17 cellular contexts compared by ENCODE assay signal in genomic region chr21:43922949-43923348, GRCh38. TPM values are rescaled to one million over a fixed set of nuclear protein-coding genes. Genes with fewer than 3 reads are reported as not detected.
DNase-seq lines count a peak whose midpoint lies in the region; ATAC-seq lines count a peak whose summit lies in the region.
"Had no signal": no experiment of that assay in that cellular context is flagged by ENCODE, and none has a peak within 500 bp of the region (broad histone marks: within the 10 kb centered on the region; RNA-seq: fewer than 3 reads in every experiment).

No MANE protein-coding gene starts in this region.

- CTCF ChIA-PET in activated CD4-positive, alpha-beta T cell treated with anti-CD3 and anti-CD28 coated beads, Interleukin-2, amount 10 ng/mL, durations not matched to agents 7 days and 5 days (lab: Charles Lee): no interaction called here
- CTCF ChIA-PET in T-cell (lab: Charles Lee): no interaction called here

- H3K4me1 Mint-ChIP-seq in activated CD4-positive, alpha-beta T cell treated with anti-CD3 and anti-CD28 coated beads, Interleukin-2, amount 10 ng/mL, durations not matched to agents 7 days and 5 days: peaks cover 51% of the 10 kb centered on the region
- peaks cover 50 to 55% (median 53%) of the 10 kb centered on the region in 3 donors for H3K4me1 Mint-ChIP-seq in T-cell
- peaks cover 54% of the 10 kb centered on the region for H3K4me1 Mint-ChIP-seq in stimulated activated effector memory CD8-positive, alpha-beta T cell treated with anti-CD3 and anti-CD28 coated beads, Interleukin-12 subunit alpha, Interleukin-12 subunit beta, amount 100 ng/mL, for 72 hours

- no peak overlapping the region for H3K4me3 Mint-ChIP-seq in activated CD4-positive, alpha-beta T cell treated with anti-CD3 and anti-CD28 coated beads, Interleukin-2, amount 10 ng/mL, durations not matched to agents 7 days and 5 days
- no peak overlapping the region for H3K4me3 Mint-ChIP-seq in T-cell
- H3K4me3 Mint-ChIP-seq in stimulated activated effector memory CD8-positive, alpha-beta T cell treated with anti-CD3 and anti-CD28 coated beads, Interleukin-12 subunit alpha, Interleukin-12 subunit beta, amount 100 ng/mL, for 72 hours: no peak overlapping the region
- H3K4me3 Mint-ChIP-seq: H9, WTC11 had no signal

- H3K9me3 Mint-ChIP-seq in activated CD4-positive, alpha-beta T cell treated with anti-CD3 and anti-CD28 coated beads, Interleukin-2, amount 10 ng/mL, durations not matched to agents 7 days and 5 days: no peaks in the 10 kb centered on the region
- no peaks in the 10 kb centered on the region for H3K9me3 Mint-ChIP-seq in T-cell
- no peaks in the 10 kb centered on the region for H3K9me3 Mint-ChIP-seq in stimulated activated effector memory CD8-positive, alpha-beta T cell treated with anti-CD3 and anti-CD28 coated beads, Interleukin-12 subunit alpha, Interleukin-12 subunit beta, amount 100 ng/mL, for 72 hours
- H3K9me3 Mint-ChIP-seq: H9, WTC11 had no signal

- ATAC-seq in T-cell (replicated peaks in 1 of 4): no peak
- ATAC-seq in left cardiac atrium: peak; percentile 13 to 20
- no peak for ATAC-seq in stimulated activated effector memory CD8-positive, alpha-beta T cell treated with anti-CD3 and anti-CD28 coated beads, Interleukin-12 subunit alpha, Interleukin-12 subunit beta, amount 100 ng/mL, for 72 hours
- ATAC-seq: Panc1, upper lobe of right lung had no signal

- intact Hi-C loops in left cardiac atrium (cut with DNase I): loop anchor here in 1 of 2 donors (5.0 kb wide), 1 partner anchor 56 kb away; the partner anchor contains the start of gene AGPAT3

- peak overlapping the region; percentile 9 for H3K27ac Mint-ChIP-seq in activated CD4-positive, alpha-beta T cell treated with anti-CD3 and anti-CD28 coated beads, Interleukin-2, amount 10 ng/mL, durations not matched to agents 7 days and 5 days
- peak overlapping the region; percentile 61 to 64 for H3K27ac Mint-ChIP-seq in T-cell
- H3K27ac Mint-ChIP-seq in stimulated activated effector memory CD8-positive, alpha-beta T cell treated with anti-CD3 and anti-CD28 coated beads, Interleukin-12 subunit alpha, Interleukin-12 subunit beta, amount 100 ng/mL, for 72 hours: peak overlapping the region; percentile 95
- H3K27ac Mint-ChIP-seq: WTC11 had no signal

- H3K36me3 Mint-ChIP-seq in activated CD4-positive, alpha-beta T cell treated with anti-CD3 and anti-CD28 coated beads, Interleukin-2, amount 10 ng/mL, durations not matched to agents 7 days and 5 days (ENCODE audit: low read depth): peaks cover 6% of the 10 kb centered on the region
- H3K36me3 Mint-ChIP-seq in T-cell: peaks cover 8% of the 10 kb centered on the region
- H3K36me3 Mint-ChIP-seq in stimulated activated effector memory CD8-positive, alpha-beta T cell treated with anti-CD3 and anti-CD28 coated beads, Interleukin-12 subunit alpha, Interleukin-12 subunit beta, amount 100 ng/mL, for 72 hours: peaks cover 37% of the 10 kb centered on the region
- H3K36me3 Mint-ChIP-seq: WTC11 had no signal

- DNase-seq in activated CD4-positive, alpha-beta T cell treated with anti-CD3 and anti-CD28 coated beads, Interleukin-2, amount 10 ng/mL, durations not matched to agents 7 days and 5 days: no peak
- DNase-seq in activated CD4-positive, alpha-beta T cell treated with anti-CD3 and anti-CD28 coated beads, Interleukin-2, amount 50 U/mL, for 48 hours: no peak
- DNase-seq in T-cell (no peak), left cardiac atrium (no peak), NCI-H2171 (lab: John Stamatoyannopoulos, UW) (no peak)
- no peak for DNase-seq in stimulated activated effector memory CD8-positive, alpha-beta T cell treated with anti-CD3 and anti-CD28 coated beads, Interleukin-12 subunit alpha, Interleukin-12 subunit beta, amount 100 ng/mL, for 72 hours (ENCODE audit: low spot score in 2 of 2)
- DNase-seq in NK-92 treated with Interleukin-12 subunit alpha and Interleukin-12 subunit beta, amount 100 ng/mL, for 24 hours (lab: John Stamatoyannopoulos, UW): no peak
- DNase-seq in stimulated activated CD4-positive, alpha-beta T cell treated with anti-CD3 and anti-CD28 coated beads, Interleukin-2, amount 100 ng/mL, for 24 hours: no peak
- DNase-seq: H9; mesenchymal stem cell; NCI-H1694; NCI-H510A treated with DMSO at 0.1 percent for 48 hours; stimulated activated CD4-positive, alpha-beta T cell treated with anti-CD3 and anti-CD28 coated beads, Interleukin-1b, Interleukin-23, amount 100 ng/mL, for 48 hours; SW 1271; upper lobe of right lung had no signal

- POLR2A ChIA-PET in activated CD4-positive, alpha-beta T cell treated with anti-CD3 and anti-CD28 coated beads, Interleukin-2, amount 10 ng/mL, durations not matched to agents 7 days and 5 days (lab: Charles Lee): no interaction called here
- POLR2A ChIA-PET in T-cell (lab: Charles Lee): no interaction called here

- no peaks in the 10 kb centered on the region for H3K27me3 Mint-ChIP-seq in activated CD4-positive, alpha-beta T cell treated with anti-CD3 and anti-CD28 coated beads, Interleukin-2, amount 10 ng/mL, durations not matched to agents 7 days and 5 days
- H3K27me3 Mint-ChIP-seq in T-cell: no peaks in the 10 kb centered on the region

RNA-seq across cellular contexts. Expression of gene AGPAT3, which starts 57.9 kb away (rescaled TPM):
- 10 to 100 TPM; 80.3 to 93.1 TPM for total RNA-seq in activated CD4-positive, alpha-beta T cell treated with anti-CD3 and anti-CD28 coated beads, Interleukin-2, amount 10 ng/mL, durations not matched to agents 7 days and 5 days
- total RNA-seq in T-cell (10 to 100 TPM; 48.4 to 77.2 (median 65.1) TPM), left cardiac atrium (10 to 100 TPM; 65.1 to 69.4 TPM)

Comparison
In these comparisons a context has a peak if more than half of its experiments do, and no peak if none do; other contexts are left out.
1. H3K27ac Mint-ChIP-seq: peak in every context shown above with its lines; median percentile 95 in stimulated activated effector memory CD8-positive, alpha-beta T cell treated with anti-CD3 and anti-CD28 coated beads, Interleukin-12 subunit alpha, Interleukin-12 subunit beta, amount 100 ng/mL, for 72 hours; 62 in T-cell; 9 in activated CD4-positive, alpha-beta T cell treated with anti-CD3 and anti-CD28 coated beads, Interleukin-2, amount 10 ng/mL, durations not matched to agents 7 days and 5 days.
2. ATAC-seq: peak in left cardiac atrium (2 of 2); none in T-cell (0 of 4) and stimulated activated effector memory CD8-positive, alpha-beta T cell treated with anti-CD3 and anti-CD28 coated beads, Interleukin-12 subunit alpha, Interleukin-12 subunit beta, amount 100 ng/mL, for 72 hours (single experiment).